ENCODE assay signal across 15 cellular contexts in the genomic region with DNA sequence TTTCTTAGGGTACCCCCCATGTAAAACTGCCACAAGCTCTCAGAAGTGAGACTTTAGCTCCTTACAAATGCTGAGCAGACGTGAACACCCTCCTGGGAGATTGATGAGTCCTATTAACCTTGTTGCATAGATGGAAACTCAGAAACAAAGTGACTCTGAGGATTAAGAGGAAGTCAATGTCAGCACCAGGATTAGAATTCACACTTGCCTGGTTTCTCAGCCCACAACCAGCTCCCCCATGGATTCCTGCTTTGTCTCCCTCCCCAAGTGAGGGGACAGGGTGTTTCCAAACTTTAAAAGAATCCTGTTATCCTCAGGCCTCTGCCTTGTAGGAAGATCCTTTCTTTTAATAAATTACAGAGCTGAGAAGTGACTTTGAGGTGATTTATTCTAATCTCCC.
"Had no signal": no experiment of that assay in that cellular context is flagged by ENCODE, and none has a peak within 500 bp of the region (broad histone marks: within the 10 kb centered on the region; RNA-seq: fewer than 3 reads in every experiment).

No MANE protein-coding gene starts in this region.

- H3K27me3 ChIP-seq: ascending aorta, esophagus muscularis mucosa, tibial artery had no signal

- H3K9me3 ChIP-seq: ascending aorta, esophagus muscularis mucosa, left ventricle myocardium inferior, tibial artery had no signal

- H3K27me3 Mint-ChIP-seq: activated CD4-positive, alpha-beta T cell treated with anti-CD3 and anti-CD28 coated beads for 36 hours; activated naive CD8-positive, alpha-beta T cell treated with anti-CD3 and anti-CD28 coated beads, Interleukin-2, amount 50 U/mL, for 24 hours had no signal

- ATAC-seq: activated CD4-positive, alpha-beta T cell treated with anti-CD3 and anti-CD28 coated beads for 36 hours; activated CD8-positive, alpha-beta T cell treated with anti-CD3 and anti-CD28 coated beads, Interleukin-2, amount 10 ng/mL, durations not matched to agents 7 days and 5 days; activated naive CD8-positive, alpha-beta T cell treated with anti-CD3 and anti-CD28 coated beads, Interleukin-2, amount 50 U/mL, for 24 hours; stimulated activated effector memory CD8-positive, alpha-beta T cell treated with anti-CD3 and anti-CD28 coated beads, Interleukin-12 subunit alpha, Interleukin-12 subunit beta, amount 100 ng/mL, for 72 hours had no signal

- H3K27ac ChIP-seq: ascending aorta, esophagus muscularis mucosa, left ventricle myocardium inferior, parathyroid adenoma, tibial artery had no signal

- H3K4me1 ChIP-seq: ascending aorta, left ventricle myocardium inferior, parathyroid adenoma, tibial artery had no signal

- H3K4me1 Mint-ChIP-seq: activated CD4-positive, alpha-beta T cell treated with anti-CD3 and anti-CD28 coated beads for 36 hours; activated naive CD8-positive, alpha-beta T cell treated with anti-CD3 and anti-CD28 coated beads, Interleukin-2, amount 50 U/mL, for 24 hours; stimulated activated effector memory CD8-positive, alpha-beta T cell treated with anti-CD3 and anti-CD28 coated beads, Interleukin-12 subunit alpha, Interleukin-12 subunit beta, amount 100 ng/mL, for 72 hours had no signal

- H2AFZ ChIP-seq: parathyroid adenoma had no signal

- H3K4me3 ChIP-seq: ascending aorta, esophagus muscularis mucosa, left ventricle myocardium inferior, tibial artery had no signal

- H3K36me3 Mint-ChIP-seq: memory B cell; stimulated activated effector memory CD8-positive, alpha-beta T cell treated with anti-CD3 and anti-CD28 coated beads, Interleukin-12 subunit alpha, Interleukin-12 subunit beta, amount 100 ng/mL, for 72 hours had no signal

- H3K27ac Mint-ChIP-seq: activated CD4-positive, alpha-beta T cell treated with anti-CD3 and anti-CD28 coated beads for 36 hours; activated CD8-positive, alpha-beta T cell treated with anti-CD3 and anti-CD28 coated beads, Interleukin-2, amount 10 ng/mL, durations not matched to agents 7 days and 5 days; activated naive CD8-positive, alpha-beta T cell treated with anti-CD3 and anti-CD28 coated beads, Interleukin-2, amount 50 U/mL, for 24 hours; activated T-helper 1 cell treated with anti-CD3 and anti-CD28 coated beads, Interleukin-12 subunit alpha, Interleukin-12 subunit beta, Interleukin-2, Interleukin-4 antibody, amounts not matched to agents 30 ng/mL and 10 ng/mL and 1 ng/mL, durations not matched to agents 14 hours and 24 hours and 36 hours; memory B cell; stimulated activated effector memory CD8-positive, alpha-beta T cell treated with anti-CD3 and anti-CD28 coated beads, Interleukin-12 subunit alpha, Interleukin-12 subunit beta, amount 100 ng/mL, for 72 hours had no signal

- H3K4me3 Mint-ChIP-seq: activated CD4-positive, alpha-beta T cell treated with anti-CD3 and anti-CD28 coated beads for 36 hours; activated CD8-positive, alpha-beta T cell treated with anti-CD3 and anti-CD28 coated beads, Interleukin-2, amount 10 ng/mL, durations not matched to agents 7 days and 5 days; activated naive CD8-positive, alpha-beta T cell treated with anti-CD3 and anti-CD28 coated beads, Interleukin-2, amount 50 U/mL, for 24 hours; activated T-helper 1 cell treated with anti-CD3 and anti-CD28 coated beads, Interleukin-12 subunit alpha, Interleukin-12 subunit beta, Interleukin-2, Interleukin-4 antibody, amounts not matched to agents 30 ng/mL and 10 ng/mL and 1 ng/mL, durations not matched to agents 14 hours and 24 hours and 36 hours; memory B cell; stimulated activated effector memory CD8-positive, alpha-beta T cell treated with anti-CD3 and anti-CD28 coated beads, Interleukin-12 subunit alpha, Interleukin-12 subunit beta, amount 100 ng/mL, for 72 hours had no signal

- H3K36me3 ChIP-seq: ascending aorta, esophagus muscularis mucosa, left ventricle myocardium inferior, tibial artery had no signal

- H3K9ac ChIP-seq: parathyroid adenoma had no signal

- DNase-seq: activated CD4-positive, alpha-beta T cell treated with anti-CD3 and anti-CD28 coated beads for 36 hours; activated CD8-positive, alpha-beta memory T cell treated with anti-CD3 and anti-CD28 coated beads, Interleukin-2, amount 50 U/mL, for 48 hours; activated CD8-positive, alpha-beta T cell treated with anti-CD3 and anti-CD28 coated beads, Interleukin-2, amount 10 ng/mL, durations not matched to agents 7 days and 5 days; activated naive CD4-positive, alpha-beta T cell; activated naive CD8-positive, alpha-beta T cell treated with anti-CD3 and anti-CD28 coated beads, Interleukin-2, amount 50 U/mL, for 24 hours; left ventricle myocardium inferior; small intestine; T-helper 9 cell; tibial artery had no signal

- H3K9me3 Mint-ChIP-seq: activated naive CD8-positive, alpha-beta T cell treated with anti-CD3 and anti-CD28 coated beads, Interleukin-2, amount 50 U/mL, for 24 hours; activated T-helper 1 cell treated with anti-CD3 and anti-CD28 coated beads, Interleukin-12 subunit alpha, Interleukin-12 subunit beta, Interleukin-2, Interleukin-4 antibody, amounts not matched to agents 30 ng/mL and 10 ng/mL and 1 ng/mL, durations not matched to agents 14 hours and 24 hours and 36 hours; stimulated activated effector memory CD8-positive, alpha-beta T cell treated with anti-CD3 and anti-CD28 coated beads, Interleukin-12 subunit alpha, Interleukin-12 subunit beta, amount 100 ng/mL, for 72 hours had no signal
